9 cellular contexts compared by ENCODE assay signal in the genomic region with DNA sequence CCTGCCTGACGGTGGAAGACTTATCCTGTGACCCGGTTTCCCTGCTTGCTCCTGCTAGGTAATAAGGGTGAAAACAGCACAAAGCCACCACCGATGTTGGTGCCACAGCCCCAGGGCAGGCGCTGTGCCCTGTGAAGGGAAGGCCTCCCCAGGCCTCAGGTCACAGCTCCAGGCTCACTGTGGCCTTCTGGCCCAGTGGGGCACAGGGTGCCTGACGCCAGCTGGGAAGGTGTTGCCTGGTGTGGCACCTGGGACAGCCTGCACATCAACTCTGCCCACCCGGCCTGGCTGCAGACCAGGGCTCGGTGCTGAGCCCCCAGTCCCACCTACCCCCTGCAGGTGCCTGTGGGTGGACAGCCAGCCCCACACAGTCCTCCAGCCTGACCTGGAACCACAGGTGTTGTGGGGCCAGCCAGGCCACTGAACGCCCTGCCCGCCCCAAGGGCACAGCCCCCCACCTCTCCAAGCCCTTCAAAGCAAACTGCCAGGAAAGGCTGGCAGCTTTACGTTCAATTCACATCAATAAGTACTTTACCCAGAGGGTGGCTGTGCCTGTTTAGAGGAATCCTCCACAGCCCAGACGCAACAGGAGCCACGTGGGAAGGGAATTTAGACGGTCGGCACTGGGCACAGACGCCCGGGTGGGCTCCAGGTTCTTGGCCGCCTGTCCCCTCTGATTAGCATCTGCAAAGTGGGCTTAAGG. TPM values are rescaled to one million over a fixed set of nuclear protein-coding genes. Genes with fewer than 3 reads are reported as not detected.
DNase-seq lines count a peak whose midpoint lies in the region; ATAC-seq, FAIRE-seq and TF ChIP-seq lines count a peak whose summit lies in the region.
"Had no signal": no experiment of that assay in that cellular context is flagged by ENCODE, and none has a peak within 500 bp of the region (broad histone marks: within the 10 kb centered on the region; RNA-seq: fewer than 3 reads in every experiment).

No MANE protein-coding gene starts in this region.

- no peak for TF ChIP-seq POLR2A in HepG2 (IDR thresholded peaks at IDR 0.05; ENCODE audit: insufficient read depth in 1 of 2, low read depth in 2 of 2, low read length in 2 of 2)

- H3K27ac ChIP-seq in liver (ENCODE audit: low read depth in 1 of 2, low read length in 2 of 2): peak overlapping the region; percentile 45 to 68
- H3K27ac ChIP-seq in HepG2 (ENCODE audit: extremely low read length, insufficient read depth, low read length): no peak overlapping the region
- H3K27ac ChIP-seq in dorsolateral prefrontal cortex: peak overlapping the region in 57 of 59 donors; percentile 40 to 97 (median 88)

- CTCF ChIA-PET in HepG2 (lab: Yijun Ruan, JAX; ENCODE audit: low intra/inter-chr PET ratio, low total read pairs): no interaction called here

- H3K4me1 ChIP-seq in liver (ENCODE audit: control insufficient read depth in 4 of 4, insufficient read depth in 4 of 4, low read length in 3 of 4) (peaks cover 14 to 26% (median 20%) of the 10 kb centered on the region in 4 donors), HepG2 (ENCODE audit: insufficient read depth, low read length) (peaks cover 26% of the 10 kb centered on the region)

- no peak overlapping the region for H3K4me2 ChIP-seq in HepG2 (ENCODE audit: low read depth, low read length)

- no peaks in the 10 kb centered on the region for H3K27me3 Mint-ChIP-seq in natural killer cell treated with Interleukin-12 subunit alpha and Interleukin-12 subunit beta and Interleukin-15 and Interleukin-18, amount 100 ng/mL, for 72 hours

- DNase-seq in HepG2 (ENCODE audit: low spot score) (no peak), dorsolateral prefrontal cortex (peak in 3 of 10 donors; percentile 25 to 38 (median 31)), NCI-H526 (lab: John Stamatoyannopoulos, UW) (no peak), NCI-H1436 (lab: John Stamatoyannopoulos, UW) (no peak)
- peak; percentile 53 for DNase-seq in natural killer cell treated with Interleukin-12 subunit alpha and Interleukin-12 subunit beta and Interleukin-15 and Interleukin-18, amount 100 ng/mL, for 72 hours (ENCODE audit: low spot score)
- DNase-seq: hippocampal formation had no signal

- H3K79me2 ChIP-seq in HepG2 (ENCODE audit: insufficient read depth, low read length): no peaks in the 10 kb centered on the region

- ATAC-seq in HepG2: no peak
- no peak for ATAC-seq in natural killer cell treated with Interleukin-12 subunit alpha and Interleukin-12 subunit beta and Interleukin-15 and Interleukin-18, amount 100 ng/mL, for 72 hours
- ATAC-seq in GM19035 (IDR thresholded peaks at IDR 0.05; ENCODE audit: unreplicated experiment): no peak
- ATAC-seq in HG03025 (IDR thresholded peaks at IDR 0.05; ENCODE audit: low FRiP score, unreplicated experiment): no peak

- intact Hi-C loops in HepG2 (cut with micrococcal nuclease; ENCODE audit: unreplicated experiment) (no loop called here), dorsolateral prefrontal cortex (cut with DNase I) (no loop called here)

- no peaks in the 10 kb centered on the region for H3K36me3 ChIP-seq in liver (ENCODE audit: control insufficient read depth in 4 of 4, insufficient read depth in 3 of 4, low read depth in 1 of 4, low read length in 3 of 4)
- H3K36me3 ChIP-seq in HepG2 (replicated peaks in 1 of 2; ENCODE audit: control insufficient read depth in 1 of 2, insufficient read depth in 2 of 2, low read length in 2 of 2): no peaks in the 10 kb centered on the region

- no peak for TF ChIP-seq CTCF in liver (IDR thresholded peaks at IDR 0.05; ENCODE audit: low read depth, low read length, missing input control)
- no peak for TF ChIP-seq CTCF in HepG2 (CRISPR knock-in tag; IDR thresholded peaks at IDR 0.05)
- TF ChIP-seq CTCF in dorsolateral prefrontal cortex (IDR thresholded peaks at IDR 0.05 in 54 of 56, conservative IDR thresholded peaks at IDR 0.05 in 2 of 56; ENCODE audit: low read depth in 1 of 56, partially characterized antibody in 56 of 56): no peak

- no peaks in the 10 kb centered on the region for H3K9me3 Mint-ChIP-seq in natural killer cell treated with Interleukin-12 subunit alpha and Interleukin-12 subunit beta and Interleukin-15 and Interleukin-18, amount 100 ng/mL, for 72 hours

- H3K9me3 ChIP-seq in liver (ENCODE audit: control insufficient read depth in 4 of 4, low read length in 3 of 4) (peaks cover 0 to 3% (median 0%) of the 10 kb centered on the region in 4 donors), HepG2 (ENCODE audit: low read length) (no peaks in the 10 kb centered on the region)

- TF ChIP-seq EP300 in HepG2 (IDR thresholded peaks at IDR 0.05; ENCODE audit: low read depth in 2 of 2, low read length in 2 of 2) (no peak), HepG2 (CRISPR knock-in tag; IDR thresholded peaks at IDR 0.05; ENCODE audit: borderline replicate concordance) (no peak)

- H2AFZ ChIP-seq in HepG2 (ENCODE audit: low read length): no peak overlapping the region

- H4K20me1 ChIP-seq in HepG2 (ENCODE audit: insufficient read depth, low read length): no peaks in the 10 kb centered on the region

- BruUV-seq in HepG2 (replicated peaks; lab: Mats Ljungman, UMichigan): no TSS peak

- H3K9ac ChIP-seq in liver (ENCODE audit: low read depth in 1 of 2, low read length in 2 of 2): no peak overlapping the region
- H3K9ac ChIP-seq in HepG2 (ENCODE audit: insufficient read depth, low read depth, low read length): no peak overlapping the region

- TF ChIP-seq RAD21 in liver (IDR thresholded peaks at IDR 0.05) (no peak), HepG2 (CRISPR knock-in tag; IDR thresholded peaks at IDR 0.05) (no peak)

- peak overlapping the region; percentile 63 for H3K4me3 Mint-ChIP-seq in natural killer cell treated with Interleukin-12 subunit alpha and Interleukin-12 subunit beta and Interleukin-15 and Interleukin-18, amount 100 ng/mL, for 72 hours

- peak overlapping the region in 1 of 2 donors; percentile 45 for H3K27ac Mint-ChIP-seq in natural killer cell treated with Interleukin-12 subunit alpha and Interleukin-12 subunit beta and Interleukin-15 and Interleukin-18, amount 100 ng/mL, for 72 hours

- no peak for FAIRE-seq in HepG2 (lab: Jason Lieb, UNC)

- 68% methylated on average over 17 of the region's 17 CpGs for WGBS in liver
- WGBS in HepG2 (ENCODE audit: low lambda C conversion rate): 65% methylated on average over 2 of the region's 17 CpGs

- in situ Hi-C loops in HepG2 (cut with HindIII; ENCODE audit: extremely low pct_ligation_motif_present, low pct_unique_long_range_greater_than_20kb): no loop called here

- no peaks in the 10 kb centered on the region for H3K27me3 ChIP-seq in liver (ENCODE audit: control insufficient read depth in 4 of 4, insufficient read depth in 4 of 4, low read length in 3 of 4)
- H3K27me3 ChIP-seq in HepG2 (ENCODE audit: control insufficient read depth in 1 of 2, insufficient read depth in 2 of 2, low read length in 2 of 2): peaks cover 6 to 27% of the 10 kb centered on the region in 2 experiments; a peak in 4 of 5 replicates
- no peaks in the 10 kb centered on the region for H3K27me3 ChIP-seq in dorsolateral prefrontal cortex

- H3K36me3 Mint-ChIP-seq in natural killer cell treated with Interleukin-12 subunit alpha and Interleukin-12 subunit beta and Interleukin-15 and Interleukin-18, amount 100 ng/mL, for 72 hours: no peaks in the 10 kb centered on the region

- POLR2A ChIA-PET in HepG2 (lab: Yijun Ruan, JAX): no interaction called here

- H3K4me3 ChIP-seq in liver (ENCODE audit: low read depth in 1 of 3, low read length in 3 of 3) (peak overlapping the region in 2 of 3 donors; percentile 44), HepG2 (replicated peaks in 1 of 3; ENCODE audit: insufficient read depth in 1 of 3, low read depth in 2 of 3, low read length in 3 of 3) (no peak overlapping the region), dorsolateral prefrontal cortex (peak overlapping the region in 58 of 59 donors; percentile 20 to 73 (median 56))

- peaks cover 0 to 18% of the 10 kb centered on the region in 2 donors for H3K4me1 Mint-ChIP-seq in natural killer cell treated with Interleukin-12 subunit alpha and Interleukin-12 subunit beta and Interleukin-15 and Interleukin-18, amount 100 ng/mL, for 72 hours (ENCODE audit: low read depth in 2 of 2)

RNA-seq across cellular contexts. Expression of a gene that starts 54.3 kb away (rescaled TPM):
- total RNA-seq in liver (1 to 10 TPM; 2.3 to 6.1 TPM), HepG2 (2016; rRNA removed; fragmentation: Illumina TruSeq; extraction: Trizol) (0.22 and 0.24 TPM in 2 replicates), dorsolateral prefrontal cortex (10 to 100 TPM; 26.2 to 99.8 (median 65.5) TPM)
- polyA plus RNA-seq in liver (1 to 10 TPM; 2.0 to 3.0 TPM), HepG2 (2011; rRNA removed) (0.12 and 0.30 TPM in 2 replicates)
- not detected in 2 replicates for total RNA-seq in HepG2 (2016; cell fraction: cytosol; rRNA removed; fragmentation: Illumina TruSeq; extraction: Trizol; ENCODE audit: low read depth)
- 0.13 and 0.19 TPM in 2 replicates for total RNA-seq in HepG2 (2016; cell fraction: insoluble cytoplasmic fraction; rRNA removed; fragmentation: Illumina TruSeq; extraction: Trizol)
- total RNA-seq in HepG2 (2016; cell fraction: membrane; rRNA removed; fragmentation: Illumina TruSeq; extraction: Trizol): 0.14 and 0.22 TPM in 2 replicates
- 0.25 TPM in 1 of 2 replicates, not detected in the other for total RNA-seq in HepG2 (2016; cell fraction: nucleus; rRNA removed; fragmentation: Illumina TruSeq; extraction: Trizol)
- polyA plus RNA-seq in HepG2 (2011; cell fraction: cytosol; rRNA removed): 0.09 TPM in 2 replicates
- 0.69 and 1.4 TPM in 2 replicates for polyA plus RNA-seq in HepG2 (2011; cell fraction: nucleus; rRNA removed)
- polyA plus RNA-seq in HepG2 (2012): 0.04 and 0.31 TPM in 2 replicates
- polyA plus RNA-seq in HepG2 (2016; cell fraction: cytosol; fragmentation: Illumina TruSeq; extraction: Trizol; ENCODE audit: low read depth): 0.03 and 0.14 TPM in 2 replicates
- polyA plus RNA-seq in HepG2 (2016; cell fraction: insoluble cytoplasmic fraction; fragmentation: Illumina TruSeq; extraction: Trizol; ENCODE audit: low read depth): 0.22 and 0.24 TPM in 2 replicates
- not detected in 2 replicates for polyA plus RNA-seq in HepG2 (2016; cell fraction: membrane; fragmentation: Illumina TruSeq; extraction: Trizol; ENCODE audit: low read depth)
- polyA plus RNA-seq in HepG2 (2016; cell fraction: nucleus; fragmentation: Illumina TruSeq; extraction: Trizol; ENCODE audit: insufficient read depth, low read depth): 0.19 and 0.61 TPM in 2 replicates
- 0.72 and 3.2 TPM in 2 replicates for polyA minus RNA-seq in HepG2 (2011; rRNA and poly(A)+ RNA removed; ENCODE audit: low replicate concordance)
- polyA minus RNA-seq in HepG2 (2011; cell fraction: cytosol; rRNA and poly(A)+ RNA removed): 0.26 TPM in 1 of 2 replicates, not detected in the other
- 0.52 TPM in 1 of 2 replicates, not detected in the other for polyA minus RNA-seq in HepG2 (2011; cell fraction: nucleus; rRNA and poly(A)+ RNA removed)
- total RNA-seq in natural killer cell treated with Interleukin-12 subunit alpha and Interleukin-12 subunit beta and Interleukin-15 and Interleukin-18, amount 100 ng/mL, for 72 hours: 10 to 100 TPM; 13.8 to 25.6 TPM

RNA-seq across cellular contexts. Expression of a gene that starts 54.7 kb away (rescaled TPM):
- total RNA-seq in liver (under 1 TPM in 1 of 2 donors, not detected in 1; 0.33 TPM), HepG2 (2016; rRNA removed; fragmentation: Illumina TruSeq; extraction: Trizol) (not detected in 2 replicates), dorsolateral prefrontal cortex (1 to 10 TPM in 90 of 120 experiments, under 1 TPM in 30; 0.28 to 3.7 (median 1.4) TPM)
- polyA plus RNA-seq in liver (under 1 TPM in 1 of 2 donors, not detected in 1; 0.36 TPM), HepG2 (2011; rRNA removed) (0.07 TPM in 1 of 2 replicates, not detected in the other)
- total RNA-seq in HepG2 (2016; cell fraction: cytosol; rRNA removed; fragmentation: Illumina TruSeq; extraction: Trizol; ENCODE audit: low read depth): not detected in 2 replicates
- total RNA-seq in HepG2 (2016; cell fraction: insoluble cytoplasmic fraction; rRNA removed; fragmentation: Illumina TruSeq; extraction: Trizol): not detected in 2 replicates
- not detected in 2 replicates for total RNA-seq in HepG2 (2016; cell fraction: membrane; rRNA removed; fragmentation: Illumina TruSeq; extraction: Trizol)
- not detected in 2 replicates for total RNA-seq in HepG2 (2016; cell fraction: nucleus; rRNA removed; fragmentation: Illumina TruSeq; extraction: Trizol)
- 0.07 TPM in 1 of 2 replicates, not detected in the other for polyA plus RNA-seq in HepG2 (2011; cell fraction: cytosol; rRNA removed)
- polyA plus RNA-seq in HepG2 (2011; cell fraction: nucleus; rRNA removed): 0.29 TPM in 1 of 2 replicates, not detected in the other
- not detected in 2 replicates for polyA plus RNA-seq in HepG2 (2012)
- polyA plus RNA-seq in HepG2 (2016; cell fraction: cytosol; fragmentation: Illumina TruSeq; extraction: Trizol; ENCODE audit: low read depth): not detected in 2 replicates
- not detected in 2 replicates for polyA plus RNA-seq in HepG2 (2016; cell fraction: insoluble cytoplasmic fraction; fragmentation: Illumina TruSeq; extraction: Trizol; ENCODE audit: low read depth)
- polyA plus RNA-seq in HepG2 (2016; cell fraction: membrane; fragmentation: Illumina TruSeq; extraction: Trizol; ENCODE audit: low read depth): not detected in 2 replicates
- polyA plus RNA-seq in HepG2 (2016; cell fraction: nucleus; fragmentation: Illumina TruSeq; extraction: Trizol; ENCODE audit: insufficient read depth, low read depth): not detected in 2 replicates
- polyA minus RNA-seq in HepG2 (2011; rRNA and poly(A)+ RNA removed; ENCODE audit: low replicate concordance): not detected in 2 replicates
- not detected in 2 replicates for polyA minus RNA-seq in HepG2 (2011; cell fraction: cytosol; rRNA and poly(A)+ RNA removed)
- not detected in 2 replicates for polyA minus RNA-seq in HepG2 (2011; cell fraction: nucleus; rRNA and poly(A)+ RNA removed)
- not detected for total RNA-seq in natural killer cell treated with Interleukin-12 subunit alpha and Interleukin-12 subunit beta and Interleukin-15 and Interleukin-18, amount 100 ng/mL, for 72 hours

Comparison
In these comparisons a context has a peak if more than half of its experiments do, and no peak if none do; other contexts are left out.
1. H3K4me3 ChIP-seq: peak in liver (2 of 3) and dorsolateral prefrontal cortex (58 of 59); none in HepG2 (0 of 3).